In the genomic region with DNA sequence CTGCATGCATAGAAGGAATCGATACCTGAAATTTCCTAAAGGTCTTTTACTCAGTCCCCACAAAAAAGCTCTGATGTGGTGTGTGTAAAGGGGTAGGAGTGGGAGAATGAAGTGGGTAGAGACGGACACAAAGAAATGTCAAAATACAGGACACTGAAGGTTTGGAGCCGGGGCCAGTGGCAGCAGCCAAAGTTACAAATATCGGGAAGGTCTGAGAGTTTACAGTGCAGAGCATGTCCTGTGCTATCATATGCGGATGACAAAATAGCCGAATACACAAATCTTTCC, we compare ENCODE assay signal across 8 cellular contexts. TPM values are rescaled to one million over a fixed set of nuclear protein-coding genes. Genes with fewer than 3 reads are reported as not detected.
DNase-seq lines count a peak whose midpoint lies in the region; ATAC-seq and TF ChIP-seq lines count a peak whose summit lies in the region.

No MANE protein-coding gene starts in this region.

- TF ChIP-seq POLR2A in stomach (IDR thresholded peaks at IDR 0.05), result no peak

- H3K4me3 Mint-ChIP-seq in GM23338 (no peak overlapping the region; the same call in 2 of the 3 replicates), glutamatergic neuron (ENCODE audit: unreplicated experiment) (peak overlapping the region; percentile 99)

- intact Hi-C loops in stomach (cut with DNase I; ENCODE audit: low total_unique reads), result no loop called here

- H3K27me3 ChIP-seq in GM23338 (ENCODE audit: insufficient read depth) (no peaks in the 10 kb centered on the region), RWPE2 (ENCODE audit: insufficient read depth, poor library complexity, severe bottlenecking) (no peaks in the 10 kb centered on the region), stomach (no peaks in the 10 kb centered on the region)

- H3K9me3 ChIP-seq in RWPE2 (ENCODE audit: severe bottlenecking), result no peaks in the 10 kb centered on the region
- H3K9me3 ChIP-seq in stomach, result no peaks in the 10 kb centered on the region

- TF ChIP-seq CTCF in GM23338 (conservative IDR thresholded peaks at IDR 0.05; ENCODE audit: low read depth in 2 of 2) (no peak), RWPE2 (IDR thresholded peaks at IDR 0.05; ENCODE audit: poor library complexity, severe bottlenecking) (no peak), glutamatergic neuron (IDR thresholded peaks at IDR 0.05; ENCODE audit: partially characterized antibody, unreplicated experiment) (no peak), stomach (IDR thresholded peaks at IDR 0.05) (no peak)

- H3K4me3 ChIP-seq in GM23338 (peak overlapping the region; percentile 67), RWPE2 (ENCODE audit: severe bottlenecking) (peak overlapping the region; percentile 60), stomach (peak overlapping the region; percentile 90 to 96 (median 94))

- 1 to 4% (median 2%) methylated on average over 6 of the region's 6 CpGs for WGBS in stomach, 5 donors

- peak overlapping the region; percentile 84 for H3K4me2 ChIP-seq in GM23338

- H3K9me3 Mint-ChIP-seq in GM23338, result no peaks in the 10 kb centered on the region
- peaks cover 4% of the 10 kb centered on the region for H3K9me3 Mint-ChIP-seq in glutamatergic neuron (ENCODE audit: unreplicated experiment)

- no peak for ATAC-seq in GM23338
- ATAC-seq in RWPE2 (ENCODE audit: low read depth), result no peak
- ATAC-seq in left lobe of liver, result no peak
- no peak for ATAC-seq in HG03457 (IDR thresholded peaks at IDR 0.05; ENCODE audit: unreplicated experiment)

- no peaks in the 10 kb centered on the region for H3K9me2 ChIP-seq in GM23338 (ENCODE audit: insufficient read depth)

- H3K36me3 ChIP-seq in GM23338 (ENCODE audit: insufficient read depth) (no peaks in the 10 kb centered on the region), RWPE2 (ENCODE audit: low read depth) (no peaks in the 10 kb centered on the region), stomach (no peaks in the 10 kb centered on the region)

- H3K4me1 ChIP-seq in GM23338 (ENCODE audit: insufficient read depth) (peaks cover 27% of the 10 kb centered on the region), RWPE2 (ENCODE audit: insufficient read depth, poor library complexity, severe bottlenecking) (peaks cover 10% of the 10 kb centered on the region), stomach (peaks cover 0 to 45% (median 23%) of the 10 kb centered on the region in 4 donors)

- H3F3A ChIP-seq in GM23338 (replicated peaks; ENCODE audit: low read depth), result no peaks in the 10 kb centered on the region

- no peaks in the 10 kb centered on the region for H3K36me3 Mint-ChIP-seq in GM23338 (ENCODE audit: low read depth)
- H3K36me3 Mint-ChIP-seq in glutamatergic neuron (ENCODE audit: unreplicated experiment), result no peaks in the 10 kb centered on the region

- no peak for DNase-seq in GM23338 (ENCODE audit: low spot score)
- no peak for DNase-seq in RWPE2 (ENCODE audit: low spot score)
- DNase-seq in glutamatergic neuron, result no peak
- DNase-seq in stomach, result no peak
- no peak for DNase-seq in NCI-H1105 (lab: John Stamatoyannopoulos, UW)
- DNase-seq in left lobe of liver (ENCODE audit: low spot score), result no peak
- no peak for DNase-seq in RPMI8226

- H3K79me2 ChIP-seq in GM23338 (replicated peaks; ENCODE audit: insufficient read depth), result peaks cover 34% of the 10 kb centered on the region

- H3K27me3 Mint-ChIP-seq in GM23338 (ENCODE audit: insufficient read depth, low read depth, poor library complexity) (no peaks in the 10 kb centered on the region), glutamatergic neuron (ENCODE audit: unreplicated experiment) (peaks cover 2% of the 10 kb centered on the region)

- H4K20me1 ChIP-seq in GM23338 (replicated peaks; ENCODE audit: insufficient read depth), result peaks cover 5% of the 10 kb centered on the region; the same call in 1 of the 2 replicates

- TF ChIP-seq EP300 in stomach (IDR thresholded peaks at IDR 0.05), result no peak

- H3K4me1 Mint-ChIP-seq in GM23338 (peaks cover 3% of the 10 kb centered on the region; the same call in 1 of the 3 replicates), glutamatergic neuron (ENCODE audit: low read depth, unreplicated experiment) (no peaks in the 10 kb centered on the region)

- H2AFZ ChIP-seq in GM23338, result peak overlapping the region; percentile 80

- H3K27ac Mint-ChIP-seq in GM23338 (peak overlapping the region; percentile 94), glutamatergic neuron (ENCODE audit: unreplicated experiment) (peak overlapping the region; percentile 99)

- H3K27ac ChIP-seq in GM23338 (ENCODE audit: low read depth) (peak overlapping the region; percentile 91), RWPE2 (ENCODE audit: poor library complexity, severe bottlenecking) (peak overlapping the region; percentile 60), stomach (peak overlapping the region; percentile 86 to 96 (median 93))

TF ChIP-seq in GM23338, 12 proteins besides CTCF, POLR2A, EP300 and RAD21 (continues in another document):
- TF ChIP-seq EZH2phosphoT487 (IDR thresholded peaks at IDR 0.05; ENCODE audit: unreplicated experiment) (no peak), POLR2AphosphoS5 (IDR thresholded peaks at IDR 0.05; ENCODE audit: low read depth) (no peak), STAT1 (IDR thresholded peaks at IDR 0.05; ENCODE audit: unreplicated experiment) (no peak)
- TF ChIP-seq, protein P1, sequence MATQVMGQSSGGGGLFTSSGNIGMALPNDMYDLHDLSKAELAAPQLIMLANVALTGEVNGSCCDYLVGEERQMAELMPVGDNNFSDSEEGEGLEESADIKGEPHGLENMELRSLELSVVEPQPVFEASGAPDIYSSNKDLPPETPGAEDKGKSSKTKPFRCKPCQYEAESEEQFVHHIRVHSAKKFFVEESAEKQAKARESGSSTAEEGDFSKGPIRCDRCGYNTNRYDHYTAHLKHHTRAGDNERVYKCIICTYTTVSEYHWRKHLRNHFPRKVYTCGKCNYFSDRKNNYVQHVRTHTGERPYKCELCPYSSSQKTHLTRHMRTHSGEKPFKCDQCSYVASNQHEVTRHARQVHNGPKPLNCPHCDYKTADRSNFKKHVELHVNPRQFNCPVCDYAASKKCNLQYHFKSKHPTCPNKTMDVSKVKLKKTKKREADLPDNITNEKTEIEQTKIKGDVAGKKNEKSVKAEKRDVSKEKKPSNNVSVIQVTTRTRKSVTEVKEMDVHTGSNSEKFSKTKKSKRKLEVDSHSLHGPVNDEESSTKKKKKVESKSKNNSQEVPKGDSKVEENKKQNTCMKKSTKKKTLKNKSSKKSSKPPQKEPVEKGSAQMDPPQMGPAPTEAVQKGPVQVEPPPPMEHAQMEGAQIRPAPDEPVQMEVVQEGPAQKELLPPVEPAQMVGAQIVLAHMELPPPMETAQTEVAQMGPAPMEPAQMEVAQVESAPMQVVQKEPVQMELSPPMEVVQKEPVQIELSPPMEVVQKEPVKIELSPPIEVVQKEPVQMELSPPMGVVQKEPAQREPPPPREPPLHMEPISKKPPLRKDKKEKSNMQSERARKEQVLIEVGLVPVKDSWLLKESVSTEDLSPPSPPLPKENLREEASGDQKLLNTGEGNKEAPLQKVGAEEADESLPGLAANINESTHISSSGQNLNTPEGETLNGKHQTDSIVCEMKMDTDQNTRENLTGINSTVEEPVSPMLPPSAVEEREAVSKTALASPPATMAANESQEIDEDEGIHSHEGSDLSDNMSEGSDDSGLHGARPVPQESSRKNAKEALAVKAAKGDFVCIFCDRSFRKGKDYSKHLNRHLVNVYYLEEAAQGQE (IDR thresholded peaks at IDR 0.05; ENCODE audit: unreplicated experiment), result no peak

RNA-seq across cellular contexts. Expression of gene PPP1R21, which starts 0.5 kb away (rescaled TPM):
- total RNA-seq in GM23338 (2014; rRNA removed; shearing (Covaris generic)), result 22.2 and 31.6 TPM in 2 replicates
- 20.7 and 26.1 TPM in 2 replicates for polyA plus RNA-seq in GM23338 (2016; fragmentation: Nextera tagmentation; extraction: Ambion mirVana)
- 55.3 TPM for total RNA-seq in glutamatergic neuron (ENCODE audit: unreplicated experiment)
- 100 to 1,000 TPM in 1 of 5 donors, 10 to 100 TPM in 3, 1 to 10 TPM in 1; 9.0 to 142 (median 37.9) TPM for total RNA-seq in stomach
- 10 to 100 TPM; 12.3 to 24.1 (median 16.0) TPM for polyA plus RNA-seq in stomach
- 12.7 TPM for total RNA-seq in left lobe of liver
